ENCODE assay signal across 11 cellular contexts in genomic region chr17:47785538-47786123, GRCh38. TPM values are rescaled to one million over a fixed set of nuclear protein-coding genes. Genes with fewer than 3 reads are reported as not detected.
DNase-seq lines count a peak whose midpoint lies in the region; ATAC-seq, FAIRE-seq and TF ChIP-seq lines count a peak whose summit lies in the region.
"Had no signal": no experiment of that assay in that cellular context is flagged by ENCODE, and none has a peak within 500 bp of the region (broad histone marks: within the 10 kb centered on the region; RNA-seq: fewer than 3 reads in every experiment).

No MANE protein-coding gene starts in this region.

- no peak overlapping the region for H2AFZ ChIP-seq in endothelial cell of umbilical vein (ENCODE audit: low read depth, low read length)

- H3K4me3 ChIP-seq in endothelial cell of umbilical vein (replicated peaks in 1 of 3; ENCODE audit: insufficient read depth in 1 of 3, low read depth in 1 of 3, low read length in 3 of 3) (no peak overlapping the region), BE2C (ENCODE audit: low read depth, low read length) (no peak overlapping the region)
- H3K4me3 ChIP-seq: lung had no signal

- H3K79me2 ChIP-seq in endothelial cell of umbilical vein (ENCODE audit: control insufficient read depth, insufficient read depth, low read length): no peaks in the 10 kb centered on the region

- no peaks in the 10 kb centered on the region for H3K36me3 ChIP-seq in endothelial cell of umbilical vein (ENCODE audit: control insufficient read depth in 2 of 2, extremely low read depth in 1 of 2, insufficient read depth in 2 of 2, low read length in 2 of 2)
- H3K36me3 ChIP-seq in BE2C: no peaks in the 10 kb centered on the region

- dilution Hi-C loops in endothelial cell of umbilical vein (cut with MboI; ENCODE audit: extremely low pct_ligation_motif_present, low sequenced_read_pairs): no loop called here

- POLR2A ChIA-PET in endothelial cell of umbilical vein (lab: Charles Lee): no interaction called here

- H4K20me1 ChIP-seq in endothelial cell of umbilical vein (replicated peaks; ENCODE audit: control insufficient read depth, extremely low read depth, insufficient read depth, low read length): no peaks in the 10 kb centered on the region

- intact Hi-C loops in endothelial cell of umbilical vein (cut with micrococcal nuclease): no loop called here

- H3K9ac ChIP-seq in endothelial cell of umbilical vein (replicated peaks; ENCODE audit: extremely low read depth, insufficient read depth, low read length): no peak overlapping the region

- H3K9me3 ChIP-seq in endothelial cell of umbilical vein (replicated peaks; ENCODE audit: control insufficient read depth, insufficient read depth, low read length) (no peaks in the 10 kb centered on the region), BE2C (no peaks in the 10 kb centered on the region)

- H3K9me1 ChIP-seq in endothelial cell of umbilical vein (replicated peaks; ENCODE audit: control insufficient read depth, extremely low read depth, insufficient read depth, low read length): no peaks in the 10 kb centered on the region

- ATAC-seq in GM21360 (IDR thresholded peaks at IDR 0.05; ENCODE audit: unreplicated experiment) (no peak), HG03354 (IDR thresholded peaks at IDR 0.05; ENCODE audit: poor library complexity, severe bottlenecking, unreplicated experiment) (no peak)
- ATAC-seq: CD8-positive, alpha-beta T cell had no signal

- TF ChIP-seq POLR2A in endothelial cell of umbilical vein (IDR thresholded peaks at IDR 0.05; ENCODE audit: low read depth, low read length): no peak

- CTCF ChIA-PET in endothelial cell of umbilical vein (lab: Charles Lee): interaction anchor here (1.5 to 1.7 kb wide), 2 partner anchors 10 to 16 kb away, joined by 3 to 5 read pairs; no protein-coding TSS in a partner anchor

- H3K4me1 ChIP-seq in endothelial cell of umbilical vein (ENCODE audit: control insufficient read depth, extremely low read depth, insufficient read depth, low read length): peaks cover 5% of the 10 kb centered on the region
- no peaks in the 10 kb centered on the region for H3K4me1 ChIP-seq in BE2C

- peak; percentile 19 for DNase-seq in stimulated activated CD4-positive, alpha-beta T cell treated with anti-CD3 and anti-CD28 coated beads, Interleukin-4, amount 100 ng/mL, for 1 hour
- DNase-seq in stimulated activated CD4-positive, alpha-beta T cell treated with anti-CD3 and anti-CD28 coated beads, Interleukin-4, amount 100 ng/mL, for 24 hours: no peak
- peak; percentile 38 for DNase-seq in RPMI7951 (ENCODE audit: low read depth)
- peak; percentile 32 for DNase-seq in endothelial cell of umbilical vein (ENCODE audit: low read depth, low spot score)
- DNase-seq in NCI-H2081 treated with DMSO at 0.1 percent for 48 hours (lab: John Stamatoyannopoulos, UW): no peak
- no peak for DNase-seq in BE2C
- DNase-seq: CD8-positive, alpha-beta T cell; KG1 had no signal

- no peak overlapping the region for H3K27ac ChIP-seq in endothelial cell of umbilical vein (ENCODE audit: insufficient read depth, low read depth, low read length)

- no peak overlapping the region for H3K4me2 ChIP-seq in endothelial cell of umbilical vein (ENCODE audit: insufficient read depth, low read length)

- peaks cover 16 to 30% of the 10 kb centered on the region in 2 experiments for H3K27me3 ChIP-seq in endothelial cell of umbilical vein (ENCODE audit: control insufficient read depth in 2 of 2, insufficient read depth in 2 of 2, low read length in 2 of 2)
- H3K27me3 ChIP-seq in BE2C: no peaks in the 10 kb centered on the region; the same call in 1 of the 2 replicates

- BruUV-seq in endothelial cell of umbilical vein (replicated peaks; lab: Mats Ljungman, UMichigan): no TSS peak

- FAIRE-seq in endothelial cell of umbilical vein (lab: Jason Lieb, UNC): no peak

- TF ChIP-seq CTCF in endothelial cell of umbilical vein (IDR thresholded peaks at IDR 0.05; ENCODE audit: extremely low read depth in 1 of 2, insufficient read depth in 1 of 2, low read depth in 1 of 2, low read length in 2 of 2) (no peak), BE2C (IDR thresholded peaks at IDR 0.05; ENCODE audit: low read depth, low read length) (no peak)

TF ChIP-seq in endothelial cell of umbilical vein, 7 proteins besides CTCF, POLR2A, EP300 and RAD21:
- TF ChIP-seq FOS (IDR thresholded peaks at IDR 0.05; ENCODE audit: borderline replicate concordance, insufficient read depth, low read length) (no peak), EZH2 (IDR thresholded peaks at IDR 0.05; ENCODE audit: borderline replicate concordance, low read depth, low read length, severe bottlenecking) (no peak), JUN (IDR thresholded peaks at IDR 0.05; ENCODE audit: borderline replicate concordance, insufficient read depth, insufficient read length, low read depth) (no peak), MYC (IDR thresholded peaks at IDR 0.05; ENCODE audit: low read depth, low read length) (no peak), POLR2AphosphoS5 (IDR thresholded peaks at IDR 0.05; ENCODE audit: insufficient read depth, low read depth, low read length) (no peak)

RNA-seq across cellular contexts. Expression of gene OSBPL7, which starts 36.0 kb away (rescaled TPM):
- total RNA-seq in RPMI7951 (2014; rRNA removed; shearing (Covaris generic)): 2.6 and 3.4 TPM in 2 replicates
- total RNA-seq in endothelial cell of umbilical vein: 26.7 and 29.1 TPM in 2 replicates
- 16.2 and 19.2 TPM in 2 replicates for polyA plus RNA-seq in endothelial cell of umbilical vein
- polyA plus RNA-seq in endothelial cell of umbilical vein (2011; cell fraction: cytosol; rRNA removed): 6.3 and 9.4 TPM in 2 replicates
- 114 and 121 TPM in 2 replicates for polyA plus RNA-seq in endothelial cell of umbilical vein (2011; cell fraction: nucleus; rRNA removed)
- 14.8 and 18.8 TPM in 2 replicates for polyA plus RNA-seq in endothelial cell of umbilical vein (2012)
- polyA minus RNA-seq in endothelial cell of umbilical vein: 16.9 and 17.6 TPM in 2 replicates
- polyA minus RNA-seq in endothelial cell of umbilical vein (2011; cell fraction: cytosol; rRNA and poly(A)+ RNA removed): 3.6 TPM
- polyA minus RNA-seq in endothelial cell of umbilical vein (2011; cell fraction: nucleus; rRNA and poly(A)+ RNA removed): 25.0 and 35.9 TPM in 2 replicates
- 17.3 TPM for polyA plus RNA-seq in BE2C (2012; ENCODE audit: insufficient read depth, insufficient read length, low read depth)

RNA-seq across cellular contexts. Expression of gene MRPL10, which starts 45.7 kb away (rescaled TPM):
- total RNA-seq in RPMI7951 (2014; rRNA removed; shearing (Covaris generic)): 30.4 and 35.8 TPM in 2 replicates
- 38.5 and 43.4 TPM in 2 replicates for total RNA-seq in endothelial cell of umbilical vein
- polyA plus RNA-seq in endothelial cell of umbilical vein: 84.0 and 88.1 TPM in 2 replicates
- 61.7 and 64.3 TPM in 2 replicates for polyA plus RNA-seq in endothelial cell of umbilical vein (2011; cell fraction: cytosol; rRNA removed)
- polyA plus RNA-seq in endothelial cell of umbilical vein (2011; cell fraction: nucleus; rRNA removed): 28.5 and 31.6 TPM in 2 replicates
- polyA plus RNA-seq in endothelial cell of umbilical vein (2012): 45.5 and 51.0 TPM in 2 replicates
- polyA minus RNA-seq in endothelial cell of umbilical vein: 64.0 and 68.7 TPM in 2 replicates
- polyA minus RNA-seq in endothelial cell of umbilical vein (2011; cell fraction: cytosol; rRNA and poly(A)+ RNA removed): 83.4 TPM
- 8.4 and 12.2 TPM in 2 replicates for polyA minus RNA-seq in endothelial cell of umbilical vein (2011; cell fraction: nucleus; rRNA and poly(A)+ RNA removed)
- polyA plus RNA-seq in BE2C (2012; ENCODE audit: insufficient read depth, insufficient read length, low read depth): 120 TPM

RNA-seq across cellular contexts. Expression of gene LRRC46, which starts 45.8 kb away (rescaled TPM):
- total RNA-seq in RPMI7951 (2014; rRNA removed; shearing (Covaris generic)): 0.10 TPM in 1 of 2 replicates, not detected in the other
- total RNA-seq in endothelial cell of umbilical vein: 0.42 TPM in 1 of 2 replicates, not detected in the other
- polyA plus RNA-seq in endothelial cell of umbilical vein: 0.13 and 0.36 TPM in 2 replicates
- polyA plus RNA-seq in endothelial cell of umbilical vein (2011; cell fraction: cytosol; rRNA removed): 0.10 and 0.16 TPM in 2 replicates
- 0.38 and 0.56 TPM in 2 replicates for polyA plus RNA-seq in endothelial cell of umbilical vein (2011; cell fraction: nucleus; rRNA removed)
- polyA plus RNA-seq in endothelial cell of umbilical vein (2012): 0.27 and 0.74 TPM in 2 replicates
- 0.53 TPM in 1 of 2 replicates, not detected in the other for polyA minus RNA-seq in endothelial cell of umbilical vein
- polyA minus RNA-seq in endothelial cell of umbilical vein (2011; cell fraction: cytosol; rRNA and poly(A)+ RNA removed): not detected
- not detected in 2 replicates for polyA minus RNA-seq in endothelial cell of umbilical vein (2011; cell fraction: nucleus; rRNA and poly(A)+ RNA removed)
- polyA plus RNA-seq in BE2C (2012; ENCODE audit: insufficient read depth, insufficient read length, low read depth): 0.51 TPM

RNA-seq across cellular contexts. Expression of gene TBX21, which starts 52.6 kb away (rescaled TPM):
- not detected in 2 replicates for total RNA-seq in RPMI7951 (2014; rRNA removed; shearing (Covaris generic))
- total RNA-seq in endothelial cell of umbilical vein: not detected in 2 replicates
- not detected in 2 replicates for polyA plus RNA-seq in endothelial cell of umbilical vein
- not detected in 2 replicates for polyA plus RNA-seq in endothelial cell of umbilical vein (2011; cell fraction: cytosol; rRNA removed)
- polyA plus RNA-seq in endothelial cell of umbilical vein (2011; cell fraction: nucleus; rRNA removed): not detected in 2 replicates
- polyA plus RNA-seq in endothelial cell of umbilical vein (2012): not detected in 2 replicates
- not detected in 2 replicates for polyA minus RNA-seq in endothelial cell of umbilical vein
- not detected for polyA minus RNA-seq in endothelial cell of umbilical vein (2011; cell fraction: cytosol; rRNA and poly(A)+ RNA removed)
- not detected in 2 replicates for polyA minus RNA-seq in endothelial cell of umbilical vein (2011; cell fraction: nucleus; rRNA and poly(A)+ RNA removed)
- not detected for polyA plus RNA-seq in BE2C (2012; ENCODE audit: insufficient read depth, insufficient read length, low read depth)

RNA-seq across cellular contexts. Expression of gene SCRN2, which starts 55.4 kb away (rescaled TPM):
- total RNA-seq in RPMI7951 (2014; rRNA removed; shearing (Covaris generic)): 17.8 and 18.4 TPM in 2 replicates
- 31.1 and 31.7 TPM in 2 replicates for total RNA-seq in endothelial cell of umbilical vein
- 47.6 and 48.9 TPM in 2 replicates for polyA plus RNA-seq in endothelial cell of umbilical vein
- polyA plus RNA-seq in endothelial cell of umbilical vein (2011; cell fraction: cytosol; rRNA removed): 21.4 and 35.5 TPM in 2 replicates
- 151 and 171 TPM in 2 replicates for polyA plus RNA-seq in endothelial cell of umbilical vein (2011; cell fraction: nucleus; rRNA removed)
- 22.6 and 30.7 TPM in 2 replicates for polyA plus RNA-seq in endothelial cell of umbilical vein (2012)
- polyA minus RNA-seq in endothelial cell of umbilical vein: 18.8 and 32.5 TPM in 2 replicates
- polyA minus RNA-seq in endothelial cell of umbilical vein (2011; cell fraction: cytosol; rRNA and poly(A)+ RNA removed): 12.2 TPM
- polyA minus RNA-seq in endothelial cell of umbilical vein (2011; cell fraction: nucleus; rRNA and poly(A)+ RNA removed): 24.3 and 24.7 TPM in 2 replicates
- polyA plus RNA-seq in BE2C (2012; ENCODE audit: insufficient read depth, insufficient read length, low read depth): 41.0 TPM

Comparison
In these comparisons a context has a peak if more than half of its experiments do, and no peak if none do; other contexts are left out.
1. DNase-seq: peak in stimulated activated CD4-positive, alpha-beta T cell treated with anti-CD3 and anti-CD28 coated beads, Interleukin-4, amount 100 ng/mL, for 1 hour (single experiment), RPMI7951 (single experiment) and endothelial cell of umbilical vein (single experiment); none in stimulated activated CD4-positive, alpha-beta T cell treated with anti-CD3 and anti-CD28 coated beads, Interleukin-4, amount 100 ng/mL, for 24 hours (single experiment), NCI-H2081 treated with DMSO at 0.1 percent for 48 hours (single experiment) and BE2C (single experiment).